8 cellular contexts compared by ENCODE assay signal in the genomic region with DNA sequence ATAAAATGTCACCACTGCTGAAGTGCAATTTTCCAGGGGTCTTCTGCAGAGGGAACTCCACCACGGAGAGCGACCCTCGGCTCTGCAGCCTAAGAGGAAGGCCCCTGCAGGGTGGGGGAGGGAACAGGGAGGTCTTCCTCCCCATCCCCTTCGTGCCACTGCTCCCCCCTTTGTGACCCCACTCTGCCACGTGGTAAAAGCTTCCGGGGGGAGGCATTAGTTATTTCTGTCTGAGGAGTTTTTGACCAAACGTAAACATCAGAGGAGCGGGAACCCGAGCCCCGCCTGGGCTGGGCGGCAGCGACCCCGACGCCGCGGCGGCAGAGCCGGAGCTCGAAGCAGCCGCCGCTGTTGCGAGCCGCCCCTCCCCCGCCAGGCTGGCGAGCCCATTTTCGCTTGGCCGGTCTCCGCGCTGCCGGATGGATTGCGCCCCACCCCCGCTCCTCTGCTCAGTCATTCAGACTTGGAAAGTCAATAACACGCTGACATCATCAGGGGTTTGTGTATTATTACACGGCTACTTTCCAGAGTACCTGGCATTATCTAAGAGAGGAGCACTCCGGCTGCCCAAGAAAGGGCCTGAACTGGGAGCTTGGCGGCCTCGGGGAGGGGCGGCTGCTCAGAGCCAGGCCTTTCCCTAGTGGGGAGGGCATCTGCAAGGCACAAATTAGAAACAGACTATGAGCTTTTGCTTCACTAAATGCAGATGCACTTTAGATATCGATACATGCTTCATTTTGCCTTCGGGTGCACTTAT.
DNase-seq lines count a peak whose midpoint lies in the region; ATAC-seq lines count a peak whose summit lies in the region.

No MANE protein-coding gene starts in this region.

- peaks cover 9% of the 10 kb centered on the region; the same call in 1 of the 2 replicates for H3K9me3 ChIP-seq in BLaER1

- peak overlapping the region; percentile 99 for H3K27ac ChIP-seq in BLaER1

- no peaks in the 10 kb centered on the region for H3K9me3 Mint-ChIP-seq in activated CD4-positive, alpha-beta T cell treated with anti-CD3 and anti-CD28 coated beads, Interleukin-2, amount 10 ng/mL, durations not matched to agents 7 days and 5 days

- H3K36me3 ChIP-seq in BLaER1, result no peaks in the 10 kb centered on the region

- CTCF ChIA-PET in activated CD4-positive, alpha-beta T cell treated with anti-CD3 and anti-CD28 coated beads, Interleukin-2, amount 10 ng/mL, durations not matched to agents 7 days and 5 days (lab: Charles Lee), result interaction anchor here (0.8 to 1.3 kb wide), 4 partner anchors 20 to 418 kb away, joined by 3 to 4 read pairs (median 4); no protein-coding TSS in a partner anchor

- H3K27me3 Mint-ChIP-seq in activated CD4-positive, alpha-beta T cell treated with anti-CD3 and anti-CD28 coated beads, Interleukin-2, amount 10 ng/mL, durations not matched to agents 7 days and 5 days, result no peaks in the 10 kb centered on the region

- DNase-seq in NCI-H526 (lab: John Stamatoyannopoulos, UW) (peak; percentile 97 to 99), cortex of kidney (lab: John Stamatoyannopoulos, UW) (peak; percentile 42), left lobe of liver (ENCODE audit: low spot score) (peak; percentile 95)
- DNase-seq in activated CD4-positive, alpha-beta T cell treated with anti-CD3 and anti-CD28 coated beads, Interleukin-2, amount 10 ng/mL, durations not matched to agents 7 days and 5 days, result peak; percentile 93
- DNase-seq in stimulated activated CD4-positive, alpha-beta T cell treated with anti-CD3 and anti-CD28 coated beads, Interleukin-2, amount 100 ng/mL, for 24 hours, result peak; percentile 96 to 97

- peak overlapping the region; percentile 80 for H3K4me3 Mint-ChIP-seq in activated CD4-positive, alpha-beta T cell treated with anti-CD3 and anti-CD28 coated beads, Interleukin-2, amount 10 ng/mL, durations not matched to agents 7 days and 5 days

- peak overlapping the region; percentile 97 for H3K4me2 ChIP-seq in BLaER1

- H3K4me1 ChIP-seq in BLaER1, result peaks cover 64% of the 10 kb centered on the region

- H3K9ac ChIP-seq in BLaER1, result peak overlapping the region; percentile 93

- H3K4me1 Mint-ChIP-seq in activated CD4-positive, alpha-beta T cell treated with anti-CD3 and anti-CD28 coated beads, Interleukin-2, amount 10 ng/mL, durations not matched to agents 7 days and 5 days, result peaks cover 55% of the 10 kb centered on the region

- no peaks in the 10 kb centered on the region for H4K20me1 ChIP-seq in BLaER1

- POLR2A ChIA-PET in activated CD4-positive, alpha-beta T cell treated with anti-CD3 and anti-CD28 coated beads, Interleukin-2, amount 10 ng/mL, durations not matched to agents 7 days and 5 days (lab: Charles Lee), result interaction anchor here (0.6 to 1.4 kb wide), 2 partner anchors 162 kb away, joined by 3 to 13 read pairs; partner anchors contain the start of gene TBL1XR1

- no peaks in the 10 kb centered on the region for H3K36me3 Mint-ChIP-seq in activated CD4-positive, alpha-beta T cell treated with anti-CD3 and anti-CD28 coated beads, Interleukin-2, amount 10 ng/mL, durations not matched to agents 7 days and 5 days (ENCODE audit: low read depth)

- H3K27ac Mint-ChIP-seq in activated CD4-positive, alpha-beta T cell treated with anti-CD3 and anti-CD28 coated beads, Interleukin-2, amount 10 ng/mL, durations not matched to agents 7 days and 5 days, result peak overlapping the region; percentile 99

- peak; percentile 73 for ATAC-seq in GM19328 (IDR thresholded peaks at IDR 0.05; ENCODE audit: unreplicated experiment)
- peak; percentile 66 for ATAC-seq in HG03469 (IDR thresholded peaks at IDR 0.05; ENCODE audit: unreplicated experiment)
- ATAC-seq in left lobe of liver, result peak; percentile 81

- peak overlapping the region; percentile 62 for H3K4me3 ChIP-seq in BLaER1

- no peaks in the 10 kb centered on the region for H3K27me3 ChIP-seq in BLaER1

Comparison
In these comparisons a context has a peak if more than half of its experiments do, and no peak if none do; other contexts are left out.
1. Peak in every context shown above with its lines: DNase-seq, ATAC-seq, H3K4me3 ChIP-seq and H3K27ac ChIP-seq.
2. DNase-seq: peak in every context shown above with its lines; median percentile 98 in NCI-H526; 96 in stimulated activated CD4-positive, alpha-beta T cell treated with anti-CD3 and anti-CD28 coated beads, Interleukin-2, amount 100 ng/mL, for 24 hours; 95 in left lobe of liver; 93 in activated CD4-positive, alpha-beta T cell treated with anti-CD3 and anti-CD28 coated beads, Interleukin-2, amount 10 ng/mL, durations not matched to agents 7 days and 5 days; 42 in cortex of kidney.